ENCODE assay signal across 8 cellular contexts in genomic region chr19:5977785-5978605, GRCh38. TPM values are rescaled to one million over a fixed set of nuclear protein-coding genes. Genes with fewer than 3 reads are reported as not detected.
A peak's percentile ranks its signal among the peaks of the same experiment; 100 is the strongest.
DNase-seq lines count a peak whose midpoint lies in the region; ATAC-seq and TF ChIP-seq lines count a peak whose summit lies in the region.

RANBP3 (minus strand) TSS chr19:5978140; CDS start chr19:5978082, 58 bp downstream.

- peak within 1 kb of the TSS; percentile 95 for H3K4me2 ChIP-seq in DOHH2 (ENCODE audit: low read length)
- H3K4me2 ChIP-seq in GM23338, result peak within 1 kb of the TSS; percentile 96
- peak within 1 kb of the TSS; percentile 98 for H3K4me2 ChIP-seq in fibroblast of lung (ENCODE audit: extremely low read depth, insufficient read depth, low read length)

- no peaks in the 10 kb centered on the region for H3K9me2 ChIP-seq in DOHH2 (replicated peaks; ENCODE audit: control insufficient read depth, low read length)
- no peaks in the 10 kb centered on the region for H3K9me2 ChIP-seq in GM23338 (ENCODE audit: insufficient read depth)

- H3K4me3 Mint-ChIP-seq in GM23338, result peak within 1 kb of the TSS; percentile 91
- H3K4me3 Mint-ChIP-seq in activated T-helper 17 cell treated with anti-CD3 and anti-CD28 coated beads, Interleukin-2, amount 50 U/mL, for 72 hours, result peak within 1 kb of the TSS; percentile 96
- H3K4me3 Mint-ChIP-seq in naive thymus-derived CD8-positive, alpha-beta T cell, result peak within 1 kb of the TSS; percentile 92 to 99 (median 96)

- peaks cover 43% of the 10 kb centered on the region for H3K4me1 ChIP-seq in DOHH2 (ENCODE audit: control insufficient read depth, low read length)
- peaks cover 20% of the 10 kb centered on the region; the same call in 1 of the 2 replicates for H3K4me1 ChIP-seq in GM23338 (ENCODE audit: insufficient read depth)
- H3K4me1 ChIP-seq in fibroblast of lung (ENCODE audit: control insufficient read depth, extremely low read depth, insufficient read depth, low read length), result peaks cover 24% of the 10 kb centered on the region

- H3K4me3 ChIP-seq in DOHH2 (ENCODE audit: low read length), result peak within 1 kb of the TSS; percentile 92
- peak within 1 kb of the TSS; percentile 87 for H3K4me3 ChIP-seq in GM23338
- peak within 1 kb of the TSS; percentile 90 to 92 (median 90) for H3K4me3 ChIP-seq in fibroblast of lung (replicated peaks in 1 of 4; ENCODE audit: control extremely low read depth in 1 of 4, insufficient read depth in 1 of 4, low read depth in 3 of 4, low read length in 4 of 4)

- ATAC-seq in GM23338, result peak; percentile 95
- peak; percentile 94 for ATAC-seq in activated T-helper 17 cell treated with anti-CD3 and anti-CD28 coated beads, Interleukin-2, amount 50 U/mL, for 72 hours (replicated peaks)
- peak; percentile 84 to 85 for ATAC-seq in naive thymus-derived CD8-positive, alpha-beta T cell

- H3K9me3 ChIP-seq in DOHH2 (ENCODE audit: control insufficient read depth, insufficient read depth, low read length), result no peaks in the 10 kb centered on the region
- no peaks in the 10 kb centered on the region for H3K9me3 ChIP-seq in fibroblast of lung (ENCODE audit: control insufficient read depth, insufficient read depth, low read depth, low read length)

- no peaks in the 10 kb centered on the region; the same call in none of the 3 replicates for H3K9me3 Mint-ChIP-seq in GM23338
- H3K9me3 Mint-ChIP-seq in activated T-helper 17 cell treated with anti-CD3 and anti-CD28 coated beads, Interleukin-2, amount 50 U/mL, for 72 hours, result no peaks in the 10 kb centered on the region
- H3K9me3 Mint-ChIP-seq in naive thymus-derived CD8-positive, alpha-beta T cell, result no peaks in the 10 kb centered on the region

- DNase-seq in GM23338 (ENCODE audit: low spot score) (peak; percentile 99), LHCN-M2 (ENCODE audit: low read depth) (peak; percentile 97), RPMI8226 (peak; percentile 99), fibroblast of lung (ENCODE audit: low read depth in 2 of 2) (peak; percentile 97 to 99)
- DNase-seq in naive thymus-derived CD8-positive, alpha-beta T cell, result peak; percentile 93 to 99 (median 99)
- DNase-seq in stimulated activated naive CD4-positive, alpha-beta T cell (lab: John Stamatoyannopoulos, UW), result peak; percentile 89 to 99 (median 99)

- H3F3A ChIP-seq in DOHH2 (ENCODE audit: control insufficient read depth, insufficient read depth) (peaks cover 5% of the 10 kb centered on the region; the same call in 1 of the 2 replicates), GM23338 (replicated peaks; ENCODE audit: low read depth) (no peaks in the 10 kb centered on the region; the same call in 1 of the 2 replicates)

- peak within 1 kb of the TSS; percentile 72 for H3K27ac ChIP-seq in DOHH2 (ENCODE audit: low read depth, low read length)
- peak within 1 kb of the TSS; percentile 85 for H3K27ac ChIP-seq in GM23338 (ENCODE audit: low read depth)
- H3K27ac ChIP-seq in fibroblast of lung (ENCODE audit: insufficient read depth, low read length), result peak within 1 kb of the TSS; percentile 73

- peaks cover 75% of the 10 kb centered on the region for H3K79me2 ChIP-seq in DOHH2 (ENCODE audit: control insufficient read depth, low read length)
- peaks cover 56% of the 10 kb centered on the region for H3K79me2 ChIP-seq in GM23338 (replicated peaks; ENCODE audit: insufficient read depth)
- H3K79me2 ChIP-seq in fibroblast of lung (ENCODE audit: control insufficient read depth, insufficient read depth, low read length), result peaks cover 54% of the 10 kb centered on the region

- H3K27ac Mint-ChIP-seq in GM23338, result peak within 1 kb of the TSS; percentile 86
- H3K27ac Mint-ChIP-seq in activated T-helper 17 cell treated with anti-CD3 and anti-CD28 coated beads, Interleukin-2, amount 50 U/mL, for 72 hours, result peak within 1 kb of the TSS; percentile 97
- H3K27ac Mint-ChIP-seq in naive thymus-derived CD8-positive, alpha-beta T cell, result peak within 1 kb of the TSS; percentile 86 to 99 (median 96)

- H4K20me1 ChIP-seq in DOHH2 (ENCODE audit: control insufficient read depth, insufficient read depth, low read depth, low read length) (peaks cover 24% of the 10 kb centered on the region), GM23338 (replicated peaks; ENCODE audit: insufficient read depth) (peaks cover 39% of the 10 kb centered on the region), fibroblast of lung (ENCODE audit: control insufficient read depth, extremely low read depth, insufficient read depth, low read length) (no peaks in the 10 kb centered on the region)

- H3K36me3 ChIP-seq in DOHH2 (ENCODE audit: control insufficient read depth, low read length) (peaks cover 58% of the 10 kb centered on the region), GM23338 (ENCODE audit: insufficient read depth) (no peaks in the 10 kb centered on the region), fibroblast of lung (ENCODE audit: control insufficient read depth, insufficient read depth, low read length) (peaks cover 7% of the 10 kb centered on the region)

- POLR2A ChIA-PET in naive thymus-derived CD8-positive, alpha-beta T cell (lab: Charles Lee), result interaction anchor here (0.6 to 5.3 kb wide), 9 partner anchors 10 to 287 kb away, joined by 3 to 90 read pairs (median 7); partner anchors contain the start of genes NDUFA11 and VMAC

- peaks cover 13% of the 10 kb centered on the region for H3K27me3 Mint-ChIP-seq in GM23338 (ENCODE audit: insufficient read depth, low read depth, poor library complexity)
- no peaks in the 10 kb centered on the region for H3K27me3 Mint-ChIP-seq in activated T-helper 17 cell treated with anti-CD3 and anti-CD28 coated beads, Interleukin-2, amount 50 U/mL, for 72 hours
- H3K27me3 Mint-ChIP-seq in naive thymus-derived CD8-positive, alpha-beta T cell, result peaks cover 0 to 3% (median 0%) of the 10 kb centered on the region in 5 donors

- no peaks in the 10 kb centered on the region for H3K27me3 ChIP-seq in DOHH2 (ENCODE audit: control insufficient read depth, low read length)
- no peaks in the 10 kb centered on the region for H3K27me3 ChIP-seq in GM23338 (ENCODE audit: insufficient read depth)
- no peaks in the 10 kb centered on the region for H3K27me3 ChIP-seq in fibroblast of lung (ENCODE audit: control insufficient read depth, insufficient read depth, low read length)

- H3K9ac ChIP-seq in fibroblast of lung (ENCODE audit: insufficient read depth, low read length), result peak within 1 kb of the TSS; percentile 94

- H3K36me3 Mint-ChIP-seq in GM23338 (ENCODE audit: low read depth), result peaks cover 26% of the 10 kb centered on the region
- peaks cover 60% of the 10 kb centered on the region for H3K36me3 Mint-ChIP-seq in activated T-helper 17 cell treated with anti-CD3 and anti-CD28 coated beads, Interleukin-2, amount 50 U/mL, for 72 hours (ENCODE audit: low read depth)
- H3K36me3 Mint-ChIP-seq in naive thymus-derived CD8-positive, alpha-beta T cell, result peaks cover 4 to 18% (median 4%) of the 10 kb centered on the region in 3 donors

- peaks cover 31% of the 10 kb centered on the region for H3K4me1 Mint-ChIP-seq in GM23338
- H3K4me1 Mint-ChIP-seq in activated T-helper 17 cell treated with anti-CD3 and anti-CD28 coated beads, Interleukin-2, amount 50 U/mL, for 72 hours, result peaks cover 36% of the 10 kb centered on the region
- H3K4me1 Mint-ChIP-seq in naive thymus-derived CD8-positive, alpha-beta T cell, result peaks cover 30 to 60% (median 53%) of the 10 kb centered on the region in 4 donors

- peak within 1 kb of the TSS; percentile 90 for H2AFZ ChIP-seq in GM23338
- peak within 1 kb of the TSS; percentile 42 for H2AFZ ChIP-seq in fibroblast of lung (ENCODE audit: low read length)

- TF ChIP-seq CTCF in DOHH2 (IDR thresholded peaks at IDR 0.05; ENCODE audit: low read depth, low read length, poor library complexity, severe bottlenecking) (no peak), GM23338 (conservative IDR thresholded peaks at IDR 0.05; ENCODE audit: low read depth in 2 of 2) (no peak), fibroblast of lung (conservative IDR thresholded peaks at IDR 0.05 in 1 of 2, IDR thresholded peaks at IDR 0.05 in 1 of 2; ENCODE audit: low read depth in 1 of 2, low read length in 2 of 2) (no peak)

TF ChIP-seq in GM23338, 12 proteins besides CTCF, POLR2A, EP300 and RAD21 (continues in another document):
- no peak for TF ChIP-seq REST (IDR thresholded peaks at IDR 0.05; ENCODE audit: unreplicated experiment)
- peak; percentile 51 for TF ChIP-seq CREB1 (CRISPR knock-in tag; IDR thresholded peaks at IDR 0.05; ENCODE audit: low read depth)

RNA-seq across cellular contexts. Expression of gene RANBP3, which starts in this region (rescaled TPM):
- total RNA-seq in GM23338 (2014; rRNA removed; shearing (Covaris generic)), result 98.3 and 105 TPM in 2 replicates
- polyA plus RNA-seq in GM23338 (2016; fragmentation: Nextera tagmentation; extraction: Ambion mirVana), result 40.2 and 41.2 TPM in 2 replicates
- 74.1 and 81.2 TPM in 2 replicates for total RNA-seq in LHCN-M2 (2014; rRNA removed)
- 50.4 TPM for polyA plus RNA-seq in LHCN-M2 (2012)
- total RNA-seq in activated T-helper 17 cell treated with anti-CD3 and anti-CD28 coated beads, Interleukin-2, amount 50 U/mL, for 72 hours, result 100 to 1,000 TPM in 1 of 2 donors, 10 to 100 TPM in 1; 81.4 to 112 TPM
- total RNA-seq in fibroblast of lung, result 32.1 and 39.8 TPM in 2 replicates
- polyA plus RNA-seq in fibroblast of lung, result 59.4 and 72.9 TPM in 2 replicates
- polyA plus RNA-seq in fibroblast of lung (2012), result 64.1 and 75.1 TPM in 2 replicates
- polyA minus RNA-seq in fibroblast of lung (ENCODE audit: low replicate concordance), result 72.2 and 78.5 TPM in 2 replicates
- 100 to 1,000 TPM; 128 to 145 TPM for total RNA-seq in naive thymus-derived CD8-positive, alpha-beta T cell
- polyA plus RNA-seq in naive thymus-derived CD8-positive, alpha-beta T cell, result 10 to 100 TPM in 1 of 3 donors, 1 to 10 TPM in 2; 7.7 to 13.0 (median 9.1) TPM

Comparison
In these comparisons a context has a peak if more than half of its experiments do, and no peak if none do; other contexts are left out.
1. Peak in every context shown above with its lines: DNase-seq, ATAC-seq, H3K4me3 ChIP-seq and H3K27ac ChIP-seq.